In the genomic region with DNA sequence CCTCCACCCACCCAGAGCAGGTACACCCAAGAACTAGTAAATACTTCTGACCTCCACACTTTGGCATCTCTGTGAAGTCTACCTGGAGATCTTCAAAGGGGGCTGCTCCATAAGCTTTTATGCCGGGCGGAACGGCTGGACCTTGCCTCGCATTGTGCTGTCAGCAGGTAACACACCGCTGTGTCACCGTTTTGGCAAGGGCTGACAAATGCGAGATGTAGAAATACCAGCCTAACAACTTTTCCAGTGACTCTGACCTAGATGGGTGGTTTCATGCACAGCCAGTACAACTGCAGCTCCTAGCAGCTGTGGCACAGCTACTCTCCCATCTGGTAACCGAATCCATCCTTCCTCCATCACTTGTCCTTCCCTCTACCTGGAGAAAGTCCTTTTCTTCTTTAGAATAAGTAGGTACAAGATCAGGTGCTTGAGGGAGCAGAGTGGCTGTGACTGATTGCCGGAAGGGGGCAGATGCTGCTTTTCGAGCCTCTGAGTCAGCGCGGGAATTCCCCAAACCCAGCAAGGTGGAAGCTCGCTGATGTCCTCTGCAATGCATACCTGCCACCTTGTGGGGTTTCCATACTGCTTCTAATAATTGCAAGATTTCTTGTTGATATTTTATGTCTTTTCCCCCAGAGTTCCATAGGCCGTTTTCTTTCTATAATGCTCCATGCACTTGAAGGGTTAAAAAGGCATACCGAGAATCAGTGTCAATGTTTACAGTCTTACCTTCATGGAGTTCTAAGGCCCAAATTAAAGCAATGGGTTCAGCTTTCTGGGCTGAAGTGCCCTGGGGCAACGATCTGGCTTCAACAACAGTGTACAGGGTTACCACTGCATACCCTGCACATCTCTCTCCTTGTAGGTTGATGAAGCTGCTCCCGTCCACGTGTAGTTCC, we compare ENCODE assay signal across 1 cellular context.
TF ChIP-seq lines count a peak whose summit lies in the region.

No MANE protein-coding gene starts in this region.

TF ChIP-seq in GM12878, 131 proteins besides CTCF, POLR2A, EP300 and RAD21 (continued from another document):
- TF ChIP-seq PKNOX1 (IDR thresholded peaks at IDR 0.05) (peak; percentile 70), CREM (IDR thresholded peaks at IDR 0.05; ENCODE audit: low read depth) (0 out of 2 replicates have a peak, but pooled peaks have one; percentile 11), YY1 (IDR thresholded peaks at IDR 0.05; ENCODE audit: low read depth, low read length) (0 out of 2 replicates have a peak, but pooled peaks have one; percentile 22), ATF7 (IDR thresholded peaks at IDR 0.05; ENCODE audit: low read depth) (peak; percentile 30; the same call in 1 of the 2 replicates), HDGF (IDR thresholded peaks at IDR 0.05) (0 out of 2 replicates have a peak, but pooled peaks have one; percentile 47), RELA (IDR thresholded peaks at IDR 0.05; ENCODE audit: borderline replicate concordance, partially characterized antibody) (peak; percentile 93), RUNX3 (IDR thresholded peaks at IDR 0.05; ENCODE audit: low read length) (0 out of 2 replicates have a peak, but pooled peaks have one; percentile 17)
